Comparison of ENCODE assay signal across 8 cellular contexts in the genomic region with DNA sequence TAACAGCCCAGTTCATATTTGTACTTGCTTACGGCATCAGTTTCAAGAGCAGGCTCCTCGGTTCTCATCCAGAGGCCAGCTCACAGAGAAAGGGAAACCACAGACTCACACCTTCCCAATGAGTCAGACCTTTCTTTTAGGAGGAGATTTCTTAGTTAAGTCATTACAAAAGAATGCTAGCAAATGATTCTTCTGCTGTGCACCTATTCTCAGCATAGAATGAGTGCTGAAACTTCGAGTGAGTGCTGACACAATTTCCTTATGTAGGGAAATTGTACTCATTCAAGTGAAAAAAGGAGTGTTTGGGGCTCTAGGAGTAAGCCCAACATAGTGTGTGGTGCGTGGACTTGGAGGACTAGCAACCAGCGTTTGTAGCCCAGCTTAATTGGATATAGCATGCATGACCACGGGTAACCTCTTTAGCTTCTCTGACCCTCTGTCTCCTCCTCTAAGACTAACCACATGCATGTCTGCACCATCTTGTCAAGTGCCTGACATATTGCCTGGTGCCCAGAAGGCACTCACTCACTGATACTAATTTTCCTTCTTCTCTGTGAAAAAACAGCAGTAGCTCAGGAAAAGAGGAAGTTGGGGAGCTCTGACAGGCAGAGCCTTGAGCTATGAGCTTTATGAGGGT.
DNase-seq lines count a peak whose midpoint lies in the region; ATAC-seq and TF ChIP-seq lines count a peak whose summit lies in the region.

No MANE protein-coding gene starts in this region.

- peaks cover 7% of the 10 kb centered on the region for H3K4me1 ChIP-seq in fibroblast of lung (ENCODE audit: control insufficient read depth, extremely low read depth, insufficient read depth, low read length)

- peak overlapping the region; percentile 66 for H3K4me2 ChIP-seq in fibroblast of lung (ENCODE audit: extremely low read depth, insufficient read depth, low read length)

- TF ChIP-seq CTCF in fibroblast of lung (conservative IDR thresholded peaks at IDR 0.05 in 1 of 2, IDR thresholded peaks at IDR 0.05 in 1 of 2; ENCODE audit: low read depth in 1 of 2, low read length in 2 of 2) = no peak

- DNase-seq in EH (ENCODE audit: low read depth) (peak; percentile 98), HT1080 (ENCODE audit: low read depth) (peak; percentile 99), fibroblast of lung (ENCODE audit: low read depth in 2 of 2) (peak; percentile 95 to 100), NCI-H187 (lab: John Stamatoyannopoulos, UW) (no peak), NCI-H2107 (lab: John Stamatoyannopoulos, UW) (no peak)
- DNase-seq in activated CD4-positive, alpha-beta T cell treated with anti-CD3 and anti-CD28 coated beads for 48 hours = peak; percentile 71
- peak in 2 of 3 donors; percentile 47 to 56 for DNase-seq in stimulated activated CD4-positive, alpha-beta T cell treated with anti-CD3 and anti-CD28 coated beads, Interleukin-12 subunit alpha, Interleukin-12 subunit beta, amount 100 ng/mL, for 48 hours (ENCODE audit: low read depth in 2 of 3, low spot score in 1 of 3)

- H4K20me1 ChIP-seq in fibroblast of lung (ENCODE audit: control insufficient read depth, extremely low read depth, insufficient read depth, low read length) = no peaks in the 10 kb centered on the region

- ATAC-seq in GM21515 (IDR thresholded peaks at IDR 0.05; ENCODE audit: unreplicated experiment) = peak; percentile 36

- H3K9me3 ChIP-seq in fibroblast of lung (ENCODE audit: control insufficient read depth, insufficient read depth, low read depth, low read length) = no peaks in the 10 kb centered on the region

- no peak overlapping the region for H2AFZ ChIP-seq in fibroblast of lung (ENCODE audit: low read length)

- H3K36me3 ChIP-seq in fibroblast of lung (ENCODE audit: control insufficient read depth, insufficient read depth, low read length) = no peaks in the 10 kb centered on the region

- no peak overlapping the region for H3K4me3 ChIP-seq in fibroblast of lung (replicated peaks in 1 of 4; ENCODE audit: control extremely low read depth in 1 of 4, insufficient read depth in 1 of 4, low read depth in 3 of 4, low read length in 4 of 4)

- no peak overlapping the region for H3K9ac ChIP-seq in fibroblast of lung (ENCODE audit: insufficient read depth, low read length)

- no peaks in the 10 kb centered on the region for H3K79me2 ChIP-seq in fibroblast of lung (ENCODE audit: control insufficient read depth, insufficient read depth, low read length)

- no peaks in the 10 kb centered on the region for H3K27me3 ChIP-seq in fibroblast of lung (ENCODE audit: control insufficient read depth, insufficient read depth, low read length)

- no peak overlapping the region for H3K27ac ChIP-seq in fibroblast of lung (ENCODE audit: insufficient read depth, low read length)

Comparison
In these comparisons a context has a peak if more than half of its experiments do, and no peak if none do; other contexts are left out.
1. DNase-seq: peak in EH (single experiment), HT1080 (single experiment), activated CD4-positive, alpha-beta T cell treated with anti-CD3 and anti-CD28 coated beads for 48 hours (single experiment), fibroblast of lung (2 of 2) and stimulated activated CD4-positive, alpha-beta T cell treated with anti-CD3 and anti-CD28 coated beads, Interleukin-12 subunit alpha, Interleukin-12 subunit beta, amount 100 ng/mL, for 48 hours (2 of 3); none in NCI-H187 (0 of 2) and NCI-H2107 (single experiment).